ENCODE assay signal across 37 cellular contexts in genomic region chr20:39990692-39991091, GRCh38.
"Had no signal": no experiment of that assay in that cellular context is flagged by ENCODE, and none has a peak within 500 bp of the region (broad histone marks: within the 10 kb centered on the region; RNA-seq: fewer than 3 reads in every experiment).

No MANE protein-coding gene starts in this region.

- H3K36me3 Mint-ChIP-seq: activated naive CD4-positive, alpha-beta T cell treated with anti-CD3 and anti-CD28 coated beads, Interleukin-2, amount 10 ng/mL, durations not matched to agents 7 days and 5 days; activated naive CD4-positive, alpha-beta T cell treated with anti-CD3 and anti-CD28 coated beads, Interleukin-2, amount 50 U/mL, for 24 hours; activated naive CD8-positive, alpha-beta T cell; activated naive CD8-positive, alpha-beta T cell treated with anti-CD3 and anti-CD28 coated beads for 36 hours; activated naive CD8-positive, alpha-beta T cell treated with anti-CD3 and anti-CD28 coated beads, Interleukin-2, amount 10 ng/mL, durations not matched to agents 7 days and 5 days; brain had no signal

- ATAC-seq: activated naive CD4-positive, alpha-beta T cell treated with anti-CD3 and anti-CD28 coated beads, Interleukin-2, amount 50 U/mL, for 72 hours; activated naive CD8-positive, alpha-beta T cell treated with anti-CD3 and anti-CD28 coated beads, Interleukin-2, amount 50 U/mL, for 24 hours; activated T-cell treated with anti-CD3 and anti-CD28 coated beads, Interleukin-2, amount 50 U/mL, for 4 hours; activated T-cell treated with anti-CD3 and anti-CD28 coated beads, Interleukin-2, amount 50 U/mL, for 72 hours; activated T-helper 17 cell treated with anti-CD3 and anti-CD28 coated beads, Interleukin-2, amount 50 U/mL, for 72 hours; body of pancreas had no signal

- H3K27me3 Mint-ChIP-seq: activated naive CD4-positive, alpha-beta T cell treated with anti-CD3 and anti-CD28 coated beads, Interleukin-2, amount 10 ng/mL, durations not matched to agents 7 days and 5 days; activated naive CD4-positive, alpha-beta T cell treated with anti-CD3 and anti-CD28 coated beads, Interleukin-2, amount 50 U/mL, for 24 hours; activated naive CD8-positive, alpha-beta T cell treated with anti-CD3 and anti-CD28 coated beads, Interleukin-2, amount 10 ng/mL, durations not matched to agents 7 days and 5 days; activated naive CD8-positive, alpha-beta T cell treated with anti-CD3 and anti-CD28 coated beads, Interleukin-2, amount 50 U/mL, for 24 hours; activated T-cell treated with anti-CD3 and anti-CD28 coated beads, Interleukin-2, amount 50 U/mL, for 24 hours; brain; central memory CD8-positive, alpha-beta T cell had no signal

- H3K4me3 Mint-ChIP-seq: activated naive CD4-positive, alpha-beta T cell treated with anti-CD3 and anti-CD28 coated beads for 36 hours; activated naive CD4-positive, alpha-beta T cell treated with anti-CD3 and anti-CD28 coated beads, Interleukin-2, amount 10 ng/mL, durations not matched to agents 7 days and 5 days; activated naive CD4-positive, alpha-beta T cell treated with anti-CD3 and anti-CD28 coated beads, Interleukin-2, amount 50 U/mL, for 24 hours; activated naive CD8-positive, alpha-beta T cell; activated naive CD8-positive, alpha-beta T cell treated with anti-CD3 and anti-CD28 coated beads for 36 hours; activated naive CD8-positive, alpha-beta T cell treated with anti-CD3 and anti-CD28 coated beads, Interleukin-2, amount 10 ng/mL, durations not matched to agents 7 days and 5 days; activated naive CD8-positive, alpha-beta T cell treated with anti-CD3 and anti-CD28 coated beads, Interleukin-2, amount 50 U/mL, for 24 hours; activated T-cell treated with anti-CD3 and anti-CD28 coated beads, Interleukin-2, amount 50 U/mL, for 24 hours; activated T-cell treated with anti-CD3 and anti-CD28 coated beads, Interleukin-2, amount 50 U/mL, for 4 hours; activated T-cell treated with anti-CD3 and anti-CD28 coated beads, Interleukin-2, amount 50 U/mL, for 72 hours; activated T-helper 1 cell treated with anti-CD3 and anti-CD28 coated beads, Interleukin-12 subunit alpha, Interleukin-12 subunit beta, Interleukin-2, Interleukin-4 antibody, amounts not matched to agents 30 ng/mL and 10 ng/mL and 1 ng/mL, durations not matched to agents 14 hours and 24 hours and 36 hours; activated T-helper 17 cell treated with anti-CD3 and anti-CD28 coated beads, Interleukin-2, amount 50 U/mL, for 72 hours; brain; central memory CD8-positive, alpha-beta T cell had no signal

- H3K27ac Mint-ChIP-seq: activated naive CD4-positive, alpha-beta T cell treated with anti-CD3 and anti-CD28 coated beads for 36 hours; activated naive CD4-positive, alpha-beta T cell treated with anti-CD3 and anti-CD28 coated beads, Interleukin-2, amount 10 ng/mL, durations not matched to agents 7 days and 5 days; activated naive CD4-positive, alpha-beta T cell treated with anti-CD3 and anti-CD28 coated beads, Interleukin-2, amount 50 U/mL, for 24 hours; activated naive CD4-positive, alpha-beta T cell treated with anti-CD3 and anti-CD28 coated beads, Interleukin-2, amount 50 U/mL, for 72 hours; activated naive CD8-positive, alpha-beta T cell; activated naive CD8-positive, alpha-beta T cell treated with anti-CD3 and anti-CD28 coated beads for 36 hours; activated naive CD8-positive, alpha-beta T cell treated with anti-CD3 and anti-CD28 coated beads, Interleukin-2, amount 10 ng/mL, durations not matched to agents 7 days and 5 days; activated naive CD8-positive, alpha-beta T cell treated with anti-CD3 and anti-CD28 coated beads, Interleukin-2, amount 50 U/mL, for 24 hours; activated T-cell treated with anti-CD3 and anti-CD28 coated beads, Interleukin-2, amount 50 U/mL, for 24 hours; activated T-cell treated with anti-CD3 and anti-CD28 coated beads, Interleukin-2, amount 50 U/mL, for 72 hours; activated T-helper 1 cell treated with anti-CD3 and anti-CD28 coated beads, Interleukin-12 subunit alpha, Interleukin-12 subunit beta, Interleukin-2, Interleukin-4 antibody, amounts not matched to agents 30 ng/mL and 10 ng/mL and 1 ng/mL, durations not matched to agents 14 hours and 24 hours and 36 hours; activated T-helper 17 cell treated with anti-CD3 and anti-CD28 coated beads, Interleukin-2, amount 50 U/mL, for 72 hours; activated T-helper 2 cell treated with anti-CD3 and anti-CD28 coated beads, Interferon-gamma antibody, Interleukin-2, Interleukin-4, amounts not matched to agents 10 μg/mL and 5 μg/mL and 100 μg/mL, durations not matched to agents 14 hours and 24 hours and 36 hours; brain had no signal

- H3K9me3 ChIP-seq: body of pancreas, breast epithelium had no signal

- H3K4me1 Mint-ChIP-seq: activated naive CD4-positive, alpha-beta T cell treated with anti-CD3 and anti-CD28 coated beads, Interleukin-2, amount 10 ng/mL, durations not matched to agents 7 days and 5 days; activated naive CD4-positive, alpha-beta T cell treated with anti-CD3 and anti-CD28 coated beads, Interleukin-2, amount 50 U/mL, for 24 hours; activated naive CD8-positive, alpha-beta T cell treated with anti-CD3 and anti-CD28 coated beads for 36 hours; activated naive CD8-positive, alpha-beta T cell treated with anti-CD3 and anti-CD28 coated beads, Interleukin-2, amount 10 ng/mL, durations not matched to agents 7 days and 5 days; activated naive CD8-positive, alpha-beta T cell treated with anti-CD3 and anti-CD28 coated beads, Interleukin-2, amount 50 U/mL, for 24 hours; activated T-helper 17 cell treated with anti-CD3 and anti-CD28 coated beads, Interleukin-2, amount 50 U/mL, for 72 hours; central memory CD8-positive, alpha-beta T cell had no signal

- H3K27me3 ChIP-seq: adrenal gland, ascending aorta, body of pancreas, brain microvascular endothelial cell, breast epithelium, cardiac muscle cell had no signal

- H3K4me3 ChIP-seq: adrenal gland, ascending aorta, body of pancreas, breast epithelium, cardiac muscle cell had no signal

- DNase-seq: activated effector memory CD4-positive, alpha-beta T cell treated with anti-CD3 and anti-CD28 coated beads, Interleukin-2, amount 50 U/mL, for 16 hours; activated effector memory CD4-positive, alpha-beta T cell treated with Interleukin-2 at 50 U/mL for 16 hours; activated gamma-delta T cell; activated gamma-delta T cell treated with Interleukin-2 at 50 U/mL for 16 hours; activated naive CD4-positive, alpha-beta T cell; activated naive CD4-positive, alpha-beta T cell treated with anti-CD3 and anti-CD28 coated beads for 36 hours; activated naive CD4-positive, alpha-beta T cell treated with anti-CD3 and anti-CD28 coated beads, Interleukin-2, amount 10 ng/mL, durations not matched to agents 7 days and 5 days; activated naive CD4-positive, alpha-beta T cell treated with anti-CD3 and anti-CD28 coated beads, Interleukin-2, amount 50 U/mL, for 16 hours; activated naive CD4-positive, alpha-beta T cell treated with Interleukin-2 at 50 U/mL for 16 hours; activated naive CD8-positive, alpha-beta T cell treated with anti-CD3 and anti-CD28 coated beads for 36 hours; activated naive CD8-positive, alpha-beta T cell treated with anti-CD3 and anti-CD28 coated beads, Interleukin-2, amount 10 ng/mL, durations not matched to agents 7 days and 5 days; activated naive CD8-positive, alpha-beta T cell treated with anti-CD3 and anti-CD28 coated beads, Interleukin-2, amount 50 U/mL, for 24 hours; activated T-cell treated with anti-CD3 and anti-CD28 coated beads, Interleukin-2, amount 50 U/mL, for 24 hours; activated T-cell treated with anti-CD3 and anti-CD28 coated beads, Interleukin-2, amount 50 U/mL, for 4 hours; activated T-cell treated with anti-CD3 and anti-CD28 coated beads, Interleukin-2, amount 50 U/mL, for 48 hours; activated T-cell treated with anti-CD3 and anti-CD28 coated beads, Interleukin-2, amount 50 U/mL, for 72 hours; adrenal gland; amniotic stem cell; amygdala; anterior cingulate cortex; aorta; body of pancreas; brain microvascular endothelial cell; caudate nucleus; central memory CD4-positive, alpha-beta T cell; cerebellar nuclear complex had no signal

- H3K4me1 ChIP-seq: body of pancreas had no signal

- H3K36me3 ChIP-seq: adrenal gland, ascending aorta, brain microvascular endothelial cell, breast epithelium, cardiac muscle cell had no signal

- H3K27ac ChIP-seq: adrenal gland, ascending aorta, body of pancreas, brain microvascular endothelial cell, breast epithelium, cardiac muscle cell had no signal
